ENCODE assay signal across 8 cellular contexts in genomic region chr6:17599885-17600526, GRCh38. TPM values are rescaled to one million over a fixed set of nuclear protein-coding genes. Genes with fewer than 3 reads are reported as not detected.
A peak's percentile ranks its signal among the peaks of the same experiment; 100 is the strongest.
DNase-seq lines count a peak whose midpoint lies in the region; ATAC-seq and TF ChIP-seq lines count a peak whose summit lies in the region.

FAM8A1 (plus strand) TSS chr6:17600302; CDS start chr6:17600410, 108 bp downstream.

- peak; percentile 90 for DNase-seq in EL
- peak; percentile 95 to 98 (median 98) for DNase-seq in Peyer's patch
- peak; percentile 82 to 85 for DNase-seq in fibroblast of lung (ENCODE audit: low read depth in 2 of 2)
- peak; percentile 91 to 97 (median 94) for DNase-seq in naive thymus-derived CD4-positive, alpha-beta T cell
- DNase-seq in stimulated activated naive B cell treated with anti-CD40 and anti-IgM and Interleukin-4, amounts not matched to agents 10 μg/mL and 1 μg/mL and 100 μg/mL, for 72 hours: peak; percentile 91

- TF ChIP-seq CTCF in Peyer's patch (IDR thresholded peaks at IDR 0.05) (peak; percentile 56 to 80 (median 68)), fibroblast of lung (conservative IDR thresholded peaks at IDR 0.05 in 1 of 2, IDR thresholded peaks at IDR 0.05 in 1 of 2; ENCODE audit: low read depth in 1 of 2, low read length in 2 of 2) (peak; percentile 49 to 63)

- H3K27ac Mint-ChIP-seq in activated T-helper 17 cell treated with anti-CD3 and anti-CD28 coated beads, Interleukin-2, amount 50 U/mL, for 72 hours: peak within 1 kb of the TSS; percentile 83
- peak within 1 kb of the TSS; percentile 84 to 96 (median 93) for H3K27ac Mint-ChIP-seq in naive thymus-derived CD4-positive, alpha-beta T cell
- peak within 1 kb of the TSS; percentile 94 for H3K27ac Mint-ChIP-seq in stimulated activated naive B cell treated with anti-CD40 and anti-IgM and Interleukin-4, amounts not matched to agents 10 μg/mL and 1 μg/mL and 100 μg/mL, for 72 hours

- no peaks in the 10 kb centered on the region for H3K27me3 Mint-ChIP-seq in activated T-helper 17 cell treated with anti-CD3 and anti-CD28 coated beads, Interleukin-2, amount 50 U/mL, for 72 hours
- H3K27me3 Mint-ChIP-seq in naive thymus-derived CD4-positive, alpha-beta T cell: no peaks in the 10 kb centered on the region
- no peaks in the 10 kb centered on the region for H3K27me3 Mint-ChIP-seq in stimulated activated naive B cell treated with anti-CD40 and anti-IgM and Interleukin-4, amounts not matched to agents 10 μg/mL and 1 μg/mL and 100 μg/mL, for 72 hours

- no peaks in the 10 kb centered on the region for H3K9me3 Mint-ChIP-seq in activated T-helper 17 cell treated with anti-CD3 and anti-CD28 coated beads, Interleukin-2, amount 50 U/mL, for 72 hours
- peaks cover 0 to 2% (median 0%) of the 10 kb centered on the region in 11 donors for H3K9me3 Mint-ChIP-seq in naive thymus-derived CD4-positive, alpha-beta T cell
- no peaks in the 10 kb centered on the region for H3K9me3 Mint-ChIP-seq in stimulated activated naive B cell treated with anti-CD40 and anti-IgM and Interleukin-4, amounts not matched to agents 10 μg/mL and 1 μg/mL and 100 μg/mL, for 72 hours

- no peaks in the 10 kb centered on the region for H3K9me3 ChIP-seq in KOPT-K1 (ENCODE audit: insufficient read depth, low read length, poor library complexity, severe bottlenecking)
- no peaks in the 10 kb centered on the region for H3K9me3 ChIP-seq in Peyer's patch
- no peaks in the 10 kb centered on the region for H3K9me3 ChIP-seq in fibroblast of lung (ENCODE audit: control insufficient read depth, insufficient read depth, low read depth, low read length)
- H3K9me3 ChIP-seq in naive thymus-derived CD4-positive, alpha-beta T cell (ENCODE audit: control insufficient read depth in 2 of 3, low read length in 3 of 3): no peaks in the 10 kb centered on the region

- H3K4me2 ChIP-seq in fibroblast of lung (ENCODE audit: extremely low read depth, insufficient read depth, low read length): peak within 1 kb of the TSS; percentile 91

- peaks cover 2% of the 10 kb centered on the region for H3K79me2 ChIP-seq in fibroblast of lung (ENCODE audit: control insufficient read depth, insufficient read depth, low read length)

- H3K4me3 ChIP-seq in Peyer's patch: peak within 1 kb of the TSS; percentile 69 to 86 (median 74)
- H3K4me3 ChIP-seq in fibroblast of lung (replicated peaks in 1 of 4; ENCODE audit: control extremely low read depth in 1 of 4, insufficient read depth in 1 of 4, low read depth in 3 of 4, low read length in 4 of 4): peak within 1 kb of the TSS; percentile 77 to 89 (median 84)
- peak within 1 kb of the TSS; percentile 49 for H3K4me3 ChIP-seq in naive thymus-derived CD4-positive, alpha-beta T cell (ENCODE audit: low read length)

- peaks cover 20% of the 10 kb centered on the region for H3K36me3 Mint-ChIP-seq in activated T-helper 17 cell treated with anti-CD3 and anti-CD28 coated beads, Interleukin-2, amount 50 U/mL, for 72 hours (ENCODE audit: low read depth)
- H3K36me3 Mint-ChIP-seq in naive thymus-derived CD4-positive, alpha-beta T cell: peaks cover 0 to 18% (median 8%) of the 10 kb centered on the region in 5 donors
- H3K36me3 Mint-ChIP-seq in stimulated activated naive B cell treated with anti-CD40 and anti-IgM and Interleukin-4, amounts not matched to agents 10 μg/mL and 1 μg/mL and 100 μg/mL, for 72 hours: no peaks in the 10 kb centered on the region

- POLR2A ChIA-PET in naive thymus-derived CD4-positive, alpha-beta T cell (lab: Charles Lee): interaction anchor here (1.0 to 3.2 kb wide), 8 partner anchors 10 to 199 kb away, joined by 3 to 55 read pairs (median 8); partner anchors contain the start of gene NUP153

- TF ChIP-seq POLR2A in Peyer's patch (IDR thresholded peaks at IDR 0.05): peak; percentile 68 to 89

- H3K4me1 ChIP-seq in Peyer's patch (peaks cover 0 to 13% (median 2%) of the 10 kb centered on the region in 4 donors), fibroblast of lung (ENCODE audit: control insufficient read depth, extremely low read depth, insufficient read depth, low read length) (no peaks in the 10 kb centered on the region)
- peaks cover 19 to 29% of the 10 kb centered on the region in 2 donors for H3K4me1 ChIP-seq in naive thymus-derived CD4-positive, alpha-beta T cell (ENCODE audit: control insufficient read depth in 2 of 2, insufficient read depth in 2 of 2, low read length in 2 of 2)

- peak; percentile 91 for ATAC-seq in GM21825 (IDR thresholded peaks at IDR 0.05; ENCODE audit: unreplicated experiment)
- ATAC-seq in activated T-helper 17 cell treated with anti-CD3 and anti-CD28 coated beads, Interleukin-2, amount 50 U/mL, for 72 hours (replicated peaks): peak; percentile 94
- peak; percentile 97 for ATAC-seq in naive thymus-derived CD4-positive, alpha-beta T cell
- peak; percentile 92 for ATAC-seq in stimulated activated naive B cell treated with anti-CD40 and anti-IgM and Interleukin-4, amounts not matched to agents 10 μg/mL and 1 μg/mL and 100 μg/mL, for 72 hours (replicated peaks)

- CTCF ChIA-PET in naive thymus-derived CD4-positive, alpha-beta T cell (lab: Charles Lee): interaction anchor here (0.6 to 2.1 kb wide), 8 partner anchors 9 to 107 kb away, joined by 4 to 14 read pairs (median 4); partner anchors contain the start of gene NUP153

- no peaks in the 10 kb centered on the region for H3K27me3 ChIP-seq in Peyer's patch
- no peaks in the 10 kb centered on the region for H3K27me3 ChIP-seq in fibroblast of lung (ENCODE audit: control insufficient read depth, insufficient read depth, low read length)
- no peaks in the 10 kb centered on the region for H3K27me3 ChIP-seq in naive thymus-derived CD4-positive, alpha-beta T cell (ENCODE audit: control insufficient read depth in 2 of 2, insufficient read depth in 2 of 2, low read length in 2 of 2)

- H2AFZ ChIP-seq in fibroblast of lung (ENCODE audit: low read length): peak within 1 kb of the TSS; percentile 93

- H3K4me1 Mint-ChIP-seq in activated T-helper 17 cell treated with anti-CD3 and anti-CD28 coated beads, Interleukin-2, amount 50 U/mL, for 72 hours: peaks cover 26% of the 10 kb centered on the region
- H3K4me1 Mint-ChIP-seq in naive thymus-derived CD4-positive, alpha-beta T cell: peaks cover 29 to 48% (median 45%) of the 10 kb centered on the region in 7 donors
- peaks cover 10 to 15% of the 10 kb centered on the region in 2 donors for H3K4me1 Mint-ChIP-seq in stimulated activated naive B cell treated with anti-CD40 and anti-IgM and Interleukin-4, amounts not matched to agents 10 μg/mL and 1 μg/mL and 100 μg/mL, for 72 hours

- peak within 1 kb of the TSS; percentile 79 for H3K27ac ChIP-seq in KOPT-K1 (ENCODE audit: low read depth, low read length, poor library complexity, severe bottlenecking)
- peak within 1 kb of the TSS; percentile 89 to 94 (median 93) for H3K27ac ChIP-seq in Peyer's patch
- peak within 1 kb of the TSS; percentile 81 for H3K27ac ChIP-seq in fibroblast of lung (ENCODE audit: insufficient read depth, low read length)
- H3K27ac ChIP-seq in naive thymus-derived CD4-positive, alpha-beta T cell (ENCODE audit: low read depth, low read length): peak within 1 kb of the TSS; percentile 94

- H4K20me1 ChIP-seq in fibroblast of lung (ENCODE audit: control insufficient read depth, extremely low read depth, insufficient read depth, low read length): no peaks in the 10 kb centered on the region

- peak within 1 kb of the TSS; percentile 84 for H3K4me3 Mint-ChIP-seq in activated T-helper 17 cell treated with anti-CD3 and anti-CD28 coated beads, Interleukin-2, amount 50 U/mL, for 72 hours
- H3K4me3 Mint-ChIP-seq in naive thymus-derived CD4-positive, alpha-beta T cell: peak within 1 kb of the TSS; percentile 85 to 97 (median 94)
- peak within 1 kb of the TSS; percentile 89 to 94 for H3K4me3 Mint-ChIP-seq in stimulated activated naive B cell treated with anti-CD40 and anti-IgM and Interleukin-4, amounts not matched to agents 10 μg/mL and 1 μg/mL and 100 μg/mL, for 72 hours

- intact Hi-C loops in naive thymus-derived CD4-positive, alpha-beta T cell (cut with micrococcal nuclease): loop anchor here (1.0 to 5.0 kb wide), 10 partner anchors 11 to 1469 kb away; partner anchors contain the start of genes KDM1B (in 2 of the 2), NUP153 (in 2 of the 2), TPMT (in 2 of the 2) and ATXN1 (in 1 of the 2)

- H3K36me3 ChIP-seq in KOPT-K1 (ENCODE audit: insufficient read depth, low read length) (peaks cover 9% of the 10 kb centered on the region; the same call in 1 of the 2 replicates), Peyer's patch (peaks cover 0 to 13% (median 0%) of the 10 kb centered on the region in 3 donors), fibroblast of lung (ENCODE audit: control insufficient read depth, insufficient read depth, low read length) (no peaks in the 10 kb centered on the region)
- peaks cover 0 to 15% (median 5%) of the 10 kb centered on the region in 3 experiments for H3K36me3 ChIP-seq in naive thymus-derived CD4-positive, alpha-beta T cell (ENCODE audit: control insufficient read depth in 2 of 3, insufficient read depth in 3 of 3, low read length in 3 of 3)

- H3K9ac ChIP-seq in fibroblast of lung (ENCODE audit: insufficient read depth, low read length): peak within 1 kb of the TSS; percentile 81

RNA-seq across cellular contexts. Expression of gene FAM8A1, which starts in this region (rescaled TPM):
- 10 to 100 TPM in 3 of 4 donors, 1 to 10 TPM in 1; 8.3 to 47.1 (median 30.4) TPM for total RNA-seq in Peyer's patch
- 1 to 10 TPM; 3.2 to 6.1 TPM for total RNA-seq in activated T-helper 17 cell treated with anti-CD3 and anti-CD28 coated beads, Interleukin-2, amount 50 U/mL, for 72 hours
- total RNA-seq in fibroblast of lung: 17.2 and 19.8 TPM in 2 replicates
- polyA plus RNA-seq in fibroblast of lung: 16.8 and 28.1 TPM in 2 replicates
- 13.1 and 22.3 TPM in 2 replicates for polyA plus RNA-seq in fibroblast of lung (2012)
- 0.78 and 3.5 TPM in 2 replicates for polyA minus RNA-seq in fibroblast of lung (ENCODE audit: low replicate concordance)
- total RNA-seq in naive thymus-derived CD4-positive, alpha-beta T cell: 10 to 100 TPM in 4 of 5 experiments, 1 to 10 TPM in 1; 8.0 to 26.1 (median 21.1) TPM
- 1 to 10 TPM; 5.9 to 6.0 TPM for polyA plus RNA-seq in naive thymus-derived CD4-positive, alpha-beta T cell

Comparison
In these comparisons a context has a peak if more than half of its experiments do, and no peak if none do; other contexts are left out.
1. Peak in every context shown above with its lines: DNase-seq, ATAC-seq, H3K4me3 ChIP-seq and H3K27ac ChIP-seq.